Comparison of ENCODE assay signal across 21 cellular contexts in the genomic region with DNA sequence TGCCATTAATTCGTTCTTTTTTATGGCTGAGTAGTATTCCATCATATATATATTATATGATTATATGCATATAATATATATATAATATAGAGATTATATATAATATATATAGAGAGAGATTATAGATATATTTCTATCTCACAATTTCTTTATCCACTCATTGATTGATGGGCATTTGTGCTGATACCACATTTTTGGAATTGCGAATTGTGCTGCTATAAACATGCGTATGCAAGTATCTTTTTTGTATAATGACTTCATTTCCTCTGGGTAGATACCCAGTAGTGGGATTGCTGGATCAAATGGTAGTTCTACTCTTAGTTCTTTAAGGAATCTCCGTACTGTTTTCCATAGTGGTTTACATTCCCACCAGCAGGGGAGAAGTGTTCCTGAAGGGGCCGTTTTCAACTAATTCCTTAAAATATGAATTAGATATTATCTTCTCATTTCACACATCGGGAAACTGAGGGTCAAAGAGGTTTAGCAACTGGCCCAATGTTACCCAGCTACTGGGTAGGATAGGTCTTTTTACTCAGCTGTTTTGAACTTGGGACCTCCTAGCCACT. TPM values are rescaled to one million over a fixed set of nuclear protein-coding genes. Genes with fewer than 3 reads are reported as not detected.
DNase-seq lines count a peak whose midpoint lies in the region; ATAC-seq, FAIRE-seq and TF ChIP-seq lines count a peak whose summit lies in the region.
"Had no signal": no experiment of that assay in that cellular context is flagged by ENCODE, and none has a peak within 500 bp of the region (broad histone marks: within the 10 kb centered on the region; RNA-seq: fewer than 3 reads in every experiment).

No MANE protein-coding gene starts in this region.

- no peak for TF ChIP-seq EP300 in HepG2 (IDR thresholded peaks at IDR 0.05; ENCODE audit: low read depth in 2 of 2, low read length in 2 of 2)
- TF ChIP-seq EP300 in HepG2 (CRISPR knock-in tag; IDR thresholded peaks at IDR 0.05; ENCODE audit: borderline replicate concordance) = no peak

- H3K4me1 Mint-ChIP-seq in astrocyte (ENCODE audit: low read depth, unreplicated experiment) (peaks cover 7% of the 10 kb centered on the region), type B pancreatic cell (ENCODE audit: unreplicated experiment) (peaks cover 11% of the 10 kb centered on the region)
- H3K4me1 Mint-ChIP-seq in activated CD4-positive, alpha-beta memory T cell treated with anti-CD3 and anti-CD28 coated beads, Interleukin-2, amount 10 ng/mL, durations not matched to agents 7 days and 5 days = peaks cover 36% of the 10 kb centered on the region

- H3K79me2 ChIP-seq in HepG2 (ENCODE audit: insufficient read depth, low read length) = no peaks in the 10 kb centered on the region
- peaks cover 9% of the 10 kb centered on the region for H3K79me2 ChIP-seq in astrocyte (ENCODE audit: insufficient read depth, low read length)

- WGBS in HepG2 (ENCODE audit: low lambda C conversion rate) = 89% methylated on average over 6 of the region's 6 CpGs
- 80% methylated on average over 6 of the region's 6 CpGs for WGBS in right lobe of liver (ENCODE audit: insufficient coverage, low coverage, low lambda C conversion rate, missing lambda C conversion rate)

- H3K36me3 Mint-ChIP-seq in astrocyte (ENCODE audit: low read depth, unreplicated experiment) (peaks cover 2% of the 10 kb centered on the region), type B pancreatic cell (no peaks in the 10 kb centered on the region)
- peaks cover 46% of the 10 kb centered on the region for H3K36me3 Mint-ChIP-seq in activated CD4-positive, alpha-beta memory T cell treated with anti-CD3 and anti-CD28 coated beads, Interleukin-2, amount 10 ng/mL, durations not matched to agents 7 days and 5 days (ENCODE audit: low read depth)

- ATAC-seq in HepG2 = no peak
- ATAC-seq in right lobe of liver = no peak
- ATAC-seq in GM21723 (IDR thresholded peaks at IDR 0.05; ENCODE audit: unreplicated experiment) = no peak

- POLR2A ChIA-PET in HepG2 (lab: Yijun Ruan, JAX) = no interaction called here
- POLR2A ChIA-PET in activated CD4-positive, alpha-beta memory T cell treated with anti-CD3 and anti-CD28 coated beads, Interleukin-2, amount 10 ng/mL, durations not matched to agents 7 days and 5 days (lab: Charles Lee) = interaction anchor here (3.9 kb wide), 1 partner anchor 19 kb away, joined by 33 read pairs; no protein-coding TSS in a partner anchor

- no peak for TF ChIP-seq RAD21 in HepG2 (CRISPR knock-in tag; IDR thresholded peaks at IDR 0.05)

- DNase-seq in HepG2 (ENCODE audit: low spot score) = no peak
- DNase-seq in right lobe of liver = no peak
- no peak for DNase-seq in astrocyte (ENCODE audit: low read depth)
- no peak for DNase-seq in fibroblast of mammary gland (ENCODE audit: low read depth)
- no peak for DNase-seq in type B pancreatic cell (ENCODE audit: extremely low spot score, unreplicated experiment)
- no peak for DNase-seq in NCI-H2227 treated with DMSO at 0.1 percent for 48 hours (lab: John Stamatoyannopoulos, UW)
- DNase-seq in activated CD4-positive, alpha-beta memory T cell treated with anti-CD3 and anti-CD28 coated beads, Interleukin-2, amount 10 ng/mL, durations not matched to agents 7 days and 5 days = no peak
- DNase-seq: 8988T; BE2C; CD4-positive, CD25-positive, alpha-beta regulatory T cell; COR-L47; DMS 273 treated with DMSO at 0.1 percent for 48 hours; DND-41; GM23248; Karpas-422; NCI-H1417 treated with DMSO at 0.1 percent for 48 hours; NCI-H187 treated with DMSO at 0.1 percent for 48 hours; NCI-H345; NCI-H524 treated with DMSO at 0.1 percent for 48 hours had no signal

- H3K27ac Mint-ChIP-seq in astrocyte (ENCODE audit: unreplicated experiment) (no peak overlapping the region), type B pancreatic cell (no peak overlapping the region)
- no peak overlapping the region for H3K27ac Mint-ChIP-seq in activated CD4-positive, alpha-beta memory T cell treated with anti-CD3 and anti-CD28 coated beads, Interleukin-2, amount 10 ng/mL, durations not matched to agents 7 days and 5 days
- H3K27ac Mint-ChIP-seq: CD4-positive, CD25-positive, alpha-beta regulatory T cell had no signal

- no peak overlapping the region for H3K4me2 ChIP-seq in HepG2 (ENCODE audit: low read depth, low read length)
- no peak overlapping the region for H3K4me2 ChIP-seq in astrocyte (ENCODE audit: low read length)

- TF ChIP-seq POLR2A in HepG2 (IDR thresholded peaks at IDR 0.05; ENCODE audit: insufficient read depth in 1 of 2, low read depth in 2 of 2, low read length in 2 of 2) (no peak), right lobe of liver (IDR thresholded peaks at IDR 0.05) (no peak)

- H3K9ac ChIP-seq in HepG2 (ENCODE audit: insufficient read depth, low read depth, low read length) = no peak overlapping the region
- no peak overlapping the region for H3K9ac ChIP-seq in astrocyte (ENCODE audit: low read length)
- H3K9ac ChIP-seq: GM23248 had no signal

- no peaks in the 10 kb centered on the region for H3K4me1 ChIP-seq in HepG2 (ENCODE audit: insufficient read depth, low read length)
- H3K4me1 ChIP-seq in right lobe of liver = peaks cover 0 to 5% (median 0%) of the 10 kb centered on the region in 4 donors
- no peaks in the 10 kb centered on the region for H3K4me1 ChIP-seq in astrocyte (ENCODE audit: insufficient read depth, low read length)
- H3K4me1 ChIP-seq: BE2C, SJSA1 had no signal

- H3K27me3 Mint-ChIP-seq in astrocyte (ENCODE audit: low read depth, unreplicated experiment) (no peaks in the 10 kb centered on the region), type B pancreatic cell (peaks cover under 1% of the 10 kb centered on the region)
- H3K27me3 Mint-ChIP-seq in activated CD4-positive, alpha-beta memory T cell treated with anti-CD3 and anti-CD28 coated beads, Interleukin-2, amount 10 ng/mL, durations not matched to agents 7 days and 5 days = no peaks in the 10 kb centered on the region
- H3K27me3 Mint-ChIP-seq: CD4-positive, CD25-positive, alpha-beta regulatory T cell had no signal

- no peak overlapping the region for H3K4me3 ChIP-seq in HepG2 (replicated peaks in 1 of 3; ENCODE audit: insufficient read depth in 1 of 3, low read depth in 2 of 3, low read length in 3 of 3)
- no peak overlapping the region for H3K4me3 ChIP-seq in right lobe of liver
- H3K4me3 ChIP-seq in astrocyte (ENCODE audit: insufficient read depth, low read depth, low read length) = no peak overlapping the region
- H3K4me3 ChIP-seq in fibroblast of mammary gland (ENCODE audit: control insufficient read depth, low read depth, low read length) = no peak overlapping the region
- H3K4me3 ChIP-seq: GM23248, SJSA1 had no signal

- CTCF ChIA-PET in HepG2 (lab: Yijun Ruan, JAX; ENCODE audit: low intra/inter-chr PET ratio, low total read pairs) = no interaction called here
- CTCF ChIA-PET in activated CD4-positive, alpha-beta memory T cell treated with anti-CD3 and anti-CD28 coated beads, Interleukin-2, amount 10 ng/mL, durations not matched to agents 7 days and 5 days (lab: Charles Lee) = no interaction called here

- H4K20me1 ChIP-seq in HepG2 (ENCODE audit: insufficient read depth, low read length) (no peaks in the 10 kb centered on the region), astrocyte (ENCODE audit: insufficient read depth, low read length) (peaks cover 11% of the 10 kb centered on the region)

- in situ Hi-C loops in HepG2 (cut with HindIII; ENCODE audit: extremely low pct_ligation_motif_present, low pct_unique_long_range_greater_than_20kb) = no loop called here

- H3K4me3 Mint-ChIP-seq in astrocyte (ENCODE audit: unreplicated experiment) = no peak overlapping the region
- H3K4me3 Mint-ChIP-seq in type B pancreatic cell = no peak overlapping the region
- H3K4me3 Mint-ChIP-seq in activated CD4-positive, alpha-beta memory T cell treated with anti-CD3 and anti-CD28 coated beads, Interleukin-2, amount 10 ng/mL, durations not matched to agents 7 days and 5 days = no peak overlapping the region
- H3K4me3 Mint-ChIP-seq: CD4-positive, CD25-positive, alpha-beta regulatory T cell had no signal

- intact Hi-C loops in HepG2 (cut with micrococcal nuclease; ENCODE audit: unreplicated experiment) (no loop called here), right lobe of liver (cut with DNase I) (no loop called here)

- H3K27ac ChIP-seq in HepG2 (ENCODE audit: extremely low read length, insufficient read depth, low read length) (no peak overlapping the region), right lobe of liver (no peak overlapping the region), astrocyte (ENCODE audit: low read depth, low read length) (no peak overlapping the region)
- H3K27ac ChIP-seq: GM23248, SJSA1 had no signal

- H3K9me3 ChIP-seq in HepG2 (ENCODE audit: low read length) = no peaks in the 10 kb centered on the region
- H3K9me3 ChIP-seq in right lobe of liver = no peaks in the 10 kb centered on the region
- no peaks in the 10 kb centered on the region for H3K9me3 ChIP-seq in astrocyte (ENCODE audit: insufficient read depth, low read depth, low read length)
- H3K9me3 ChIP-seq: BE2C, SJSA1 had no signal

- BruUV-seq in HepG2 (replicated peaks; lab: Mats Ljungman, UMichigan) = no TSS peak

- no peak overlapping the region for H2AFZ ChIP-seq in HepG2 (ENCODE audit: low read length)
- H2AFZ ChIP-seq in astrocyte (ENCODE audit: low read depth, low read length) = no peak overlapping the region
- H2AFZ ChIP-seq: GM23248 had no signal

- H3K9me3 Mint-ChIP-seq in astrocyte (ENCODE audit: unreplicated experiment) (no peaks in the 10 kb centered on the region), type B pancreatic cell (no peaks in the 10 kb centered on the region)
- H3K9me3 Mint-ChIP-seq in activated CD4-positive, alpha-beta memory T cell treated with anti-CD3 and anti-CD28 coated beads, Interleukin-2, amount 10 ng/mL, durations not matched to agents 7 days and 5 days = no peaks in the 10 kb centered on the region

- H3K36me3 ChIP-seq in HepG2 (replicated peaks in 1 of 2; ENCODE audit: control insufficient read depth in 1 of 2, insufficient read depth in 2 of 2, low read length in 2 of 2) (no peaks in the 10 kb centered on the region), right lobe of liver (no peaks in the 10 kb centered on the region), astrocyte (ENCODE audit: insufficient read depth, low read length) (no peaks in the 10 kb centered on the region)
- H3K36me3 ChIP-seq: BE2C, SJSA1 had no signal

- FAIRE-seq in HepG2 (lab: Jason Lieb, UNC) = no peak
- FAIRE-seq in astrocyte (lab: Jason Lieb, UNC) = no peak

- TF ChIP-seq CTCF in HepG2 (CRISPR knock-in tag; IDR thresholded peaks at IDR 0.05) (no peak), right lobe of liver (IDR thresholded peaks at IDR 0.05) (no peak), astrocyte (IDR thresholded peaks at IDR 0.05; ENCODE audit: insufficient read depth, low read depth, low read length) (peak; percentile 6), fibroblast of mammary gland (conservative IDR thresholded peaks at IDR 0.05; ENCODE audit: control insufficient read depth, insufficient read depth, low read depth, low read length) (peak; percentile 5), type B pancreatic cell (conservative IDR thresholded peaks at IDR 0.05) (peak; percentile 53)

- H3K27me3 ChIP-seq in HepG2 (ENCODE audit: control insufficient read depth in 1 of 2, insufficient read depth in 2 of 2, low read length in 2 of 2) (no peaks in the 10 kb centered on the region), right lobe of liver (no peaks in the 10 kb centered on the region), astrocyte (ENCODE audit: insufficient read depth, low read length) (no peaks in the 10 kb centered on the region)
- H3K27me3 ChIP-seq: BE2C had no signal

RNA-seq across cellular contexts. Expression of gene NFE2L3, which starts 16.5 kb away (rescaled TPM):
- total RNA-seq in HepG2 (2016; rRNA removed; fragmentation: Illumina TruSeq; extraction: Trizol) (8.8 and 19.4 TPM in 2 replicates), right lobe of liver (1 to 10 TPM in 2 of 6 experiments, under 1 TPM in 4; 0.13 to 2.0 (median 0.54) TPM), astrocyte (49.0 and 50.4 TPM in 2 replicates), type B pancreatic cell (ENCODE audit: low replicate concordance) (6.5 and 10.5 TPM in 2 replicates)
- total RNA-seq in HepG2 (2016; cell fraction: cytosol; rRNA removed; fragmentation: Illumina TruSeq; extraction: Trizol; ENCODE audit: low read depth) = 0.53 and 1.2 TPM in 2 replicates
- total RNA-seq in HepG2 (2016; cell fraction: insoluble cytoplasmic fraction; rRNA removed; fragmentation: Illumina TruSeq; extraction: Trizol) = 9.2 and 13.8 TPM in 2 replicates
- total RNA-seq in HepG2 (2016; cell fraction: membrane; rRNA removed; fragmentation: Illumina TruSeq; extraction: Trizol) = 2.0 and 3.5 TPM in 2 replicates
- total RNA-seq in HepG2 (2016; cell fraction: nucleus; rRNA removed; fragmentation: Illumina TruSeq; extraction: Trizol) = 13.7 and 26.6 TPM in 2 replicates
- polyA plus RNA-seq in HepG2 (2011; rRNA removed) = 8.9 and 11.4 TPM in 2 replicates
- 4.1 and 7.8 TPM in 2 replicates for polyA plus RNA-seq in HepG2 (2011; cell fraction: cytosol; rRNA removed)
- polyA plus RNA-seq in HepG2 (2011; cell fraction: nucleus; rRNA removed) = 1.6 and 2.1 TPM in 2 replicates
- 10.7 and 12.2 TPM in 2 replicates for polyA plus RNA-seq in HepG2 (2012)
- 0.64 and 0.67 TPM in 2 replicates for polyA plus RNA-seq in HepG2 (2016; cell fraction: cytosol; fragmentation: Illumina TruSeq; extraction: Trizol; ENCODE audit: low read depth)
- polyA plus RNA-seq in HepG2 (2016; cell fraction: insoluble cytoplasmic fraction; fragmentation: Illumina TruSeq; extraction: Trizol; ENCODE audit: low read depth) = 8.0 and 8.2 TPM in 2 replicates
- polyA plus RNA-seq in HepG2 (2016; cell fraction: membrane; fragmentation: Illumina TruSeq; extraction: Trizol; ENCODE audit: low read depth) = 1.1 and 1.3 TPM in 2 replicates
- 19.6 and 24.6 TPM in 2 replicates for polyA plus RNA-seq in HepG2 (2016; cell fraction: nucleus; fragmentation: Illumina TruSeq; extraction: Trizol; ENCODE audit: insufficient read depth, low read depth)
- polyA minus RNA-seq in HepG2 (2011; rRNA and poly(A)+ RNA removed; ENCODE audit: low replicate concordance) = 0.07 and 5.9 TPM in 2 replicates
- polyA minus RNA-seq in HepG2 (2011; cell fraction: cytosol; rRNA and poly(A)+ RNA removed) = 7.8 and 8.8 TPM in 2 replicates
- 3.7 and 7.1 TPM in 2 replicates for polyA minus RNA-seq in HepG2 (2011; cell fraction: nucleus; rRNA and poly(A)+ RNA removed)
- total RNA-seq in activated CD4-positive, alpha-beta memory T cell treated with anti-CD3 and anti-CD28 coated beads, Interleukin-2, amount 10 ng/mL, durations not matched to agents 7 days and 5 days = 10 to 100 TPM; 21.5 to 24.0 TPM

RNA-seq across cellular contexts. Expression of gene HNRNPA2B1, which starts 32.0 kb away (rescaled TPM):
- total RNA-seq in HepG2 (2016; rRNA removed; fragmentation: Illumina TruSeq; extraction: Trizol) (412 and 636 TPM in 2 replicates), right lobe of liver (100 to 1,000 TPM in 4 of 6 experiments, 10 to 100 TPM in 2; 93.5 to 252 (median 165) TPM), astrocyte (361 and 415 TPM in 2 replicates), type B pancreatic cell (ENCODE audit: low replicate concordance) (441 and 733 TPM in 2 replicates)
- 31.5 and 36.0 TPM in 2 replicates for total RNA-seq in HepG2 (2016; cell fraction: cytosol; rRNA removed; fragmentation: Illumina TruSeq; extraction: Trizol; ENCODE audit: low read depth)
- total RNA-seq in HepG2 (2016; cell fraction: insoluble cytoplasmic fraction; rRNA removed; fragmentation: Illumina TruSeq; extraction: Trizol) = 434 and 632 TPM in 2 replicates
- 69.3 and 71.5 TPM in 2 replicates for total RNA-seq in HepG2 (2016; cell fraction: membrane; rRNA removed; fragmentation: Illumina TruSeq; extraction: Trizol)
- 305 and 307 TPM in 2 replicates for total RNA-seq in HepG2 (2016; cell fraction: nucleus; rRNA removed; fragmentation: Illumina TruSeq; extraction: Trizol)
- polyA plus RNA-seq in HepG2 (2011; rRNA removed) = 144 and 193 TPM in 2 replicates
- polyA plus RNA-seq in HepG2 (2011; cell fraction: cytosol; rRNA removed) = 105 and 119 TPM in 2 replicates
- polyA plus RNA-seq in HepG2 (2011; cell fraction: nucleus; rRNA removed) = 173 and 254 TPM in 2 replicates
- 348 and 727 TPM in 2 replicates for polyA plus RNA-seq in HepG2 (2012)
- polyA plus RNA-seq in HepG2 (2016; cell fraction: cytosol; fragmentation: Illumina TruSeq; extraction: Trizol; ENCODE audit: low read depth) = 50.3 and 54.5 TPM in 2 replicates
- polyA plus RNA-seq in HepG2 (2016; cell fraction: insoluble cytoplasmic fraction; fragmentation: Illumina TruSeq; extraction: Trizol; ENCODE audit: low read depth) = 1,958 and 2,163 TPM in 2 replicates
- 95.2 and 104 TPM in 2 replicates for polyA plus RNA-seq in HepG2 (2016; cell fraction: membrane; fragmentation: Illumina TruSeq; extraction: Trizol; ENCODE audit: low read depth)
- polyA plus RNA-seq in HepG2 (2016; cell fraction: nucleus; fragmentation: Illumina TruSeq; extraction: Trizol; ENCODE audit: insufficient read depth, low read depth) = 1,155 and 1,186 TPM in 2 replicates
- polyA minus RNA-seq in HepG2 (2011; rRNA and poly(A)+ RNA removed; ENCODE audit: low replicate concordance) = 47.8 and 128 TPM in 2 replicates
- polyA minus RNA-seq in HepG2 (2011; cell fraction: cytosol; rRNA and poly(A)+ RNA removed) = 103 and 153 TPM in 2 replicates
- 372 and 389 TPM in 2 replicates for polyA minus RNA-seq in HepG2 (2011; cell fraction: nucleus; rRNA and poly(A)+ RNA removed)
- total RNA-seq in activated CD4-positive, alpha-beta memory T cell treated with anti-CD3 and anti-CD28 coated beads, Interleukin-2, amount 10 ng/mL, durations not matched to agents 7 days and 5 days = 100 to 1,000 TPM; 696 to 705 TPM

RNA-seq across cellular contexts. Expression of gene CBX3, which starts 33.0 kb away (rescaled TPM):
- total RNA-seq in HepG2 (2016; rRNA removed; fragmentation: Illumina TruSeq; extraction: Trizol) (249 and 355 TPM in 2 replicates), right lobe of liver (10 to 100 TPM; 26.4 to 42.1 (median 40.5) TPM), astrocyte (141 and 148 TPM in 2 replicates), type B pancreatic cell (ENCODE audit: low replicate concordance) (108 and 188 TPM in 2 replicates)
- 79.1 and 86.5 TPM in 2 replicates for total RNA-seq in HepG2 (2016; cell fraction: cytosol; rRNA removed; fragmentation: Illumina TruSeq; extraction: Trizol; ENCODE audit: low read depth)
- 257 and 354 TPM in 2 replicates for total RNA-seq in HepG2 (2016; cell fraction: insoluble cytoplasmic fraction; rRNA removed; fragmentation: Illumina TruSeq; extraction: Trizol)
- total RNA-seq in HepG2 (2016; cell fraction: membrane; rRNA removed; fragmentation: Illumina TruSeq; extraction: Trizol) = 129 and 141 TPM in 2 replicates
- total RNA-seq in HepG2 (2016; cell fraction: nucleus; rRNA removed; fragmentation: Illumina TruSeq; extraction: Trizol) = 151 and 169 TPM in 2 replicates
- 36.3 and 53.9 TPM in 2 replicates for polyA plus RNA-seq in HepG2 (2011; rRNA removed)
- 17.4 and 18.2 TPM in 2 replicates for polyA plus RNA-seq in HepG2 (2011; cell fraction: cytosol; rRNA removed)
- polyA plus RNA-seq in HepG2 (2011; cell fraction: nucleus; rRNA removed) = 60.4 and 70.5 TPM in 2 replicates
- polyA plus RNA-seq in HepG2 (2012) = 123 and 165 TPM in 2 replicates
- polyA plus RNA-seq in HepG2 (2016; cell fraction: cytosol; fragmentation: Illumina TruSeq; extraction: Trizol; ENCODE audit: low read depth) = 76.0 and 83.8 TPM in 2 replicates
- polyA plus RNA-seq in HepG2 (2016; cell fraction: insoluble cytoplasmic fraction; fragmentation: Illumina TruSeq; extraction: Trizol; ENCODE audit: low read depth) = 424 and 453 TPM in 2 replicates
- polyA plus RNA-seq in HepG2 (2016; cell fraction: membrane; fragmentation: Illumina TruSeq; extraction: Trizol; ENCODE audit: low read depth) = 117 TPM in 2 replicates
- 228 and 229 TPM in 2 replicates for polyA plus RNA-seq in HepG2 (2016; cell fraction: nucleus; fragmentation: Illumina TruSeq; extraction: Trizol; ENCODE audit: insufficient read depth, low read depth)
- 10.5 and 24.1 TPM in 2 replicates for polyA minus RNA-seq in HepG2 (2011; rRNA and poly(A)+ RNA removed; ENCODE audit: low replicate concordance)
- polyA minus RNA-seq in HepG2 (2011; cell fraction: cytosol; rRNA and poly(A)+ RNA removed) = 15.5 and 20.0 TPM in 2 replicates
- polyA minus RNA-seq in HepG2 (2011; cell fraction: nucleus; rRNA and poly(A)+ RNA removed) = 110 and 122 TPM in 2 replicates
- 100 to 1,000 TPM; 214 to 215 TPM for total RNA-seq in activated CD4-positive, alpha-beta memory T cell treated with anti-CD3 and anti-CD28 coated beads, Interleukin-2, amount 10 ng/mL, durations not matched to agents 7 days and 5 days

Comparison
In these comparisons a context has a peak if more than half of its experiments do, and no peak if none do; other contexts are left out.
1. CTCF ChIP-seq: peak in astrocyte (single experiment), fibroblast of mammary gland (single experiment) and type B pancreatic cell (single experiment); none in HepG2 (single experiment) and right lobe of liver (0 of 4).